In the genomic region with DNA sequence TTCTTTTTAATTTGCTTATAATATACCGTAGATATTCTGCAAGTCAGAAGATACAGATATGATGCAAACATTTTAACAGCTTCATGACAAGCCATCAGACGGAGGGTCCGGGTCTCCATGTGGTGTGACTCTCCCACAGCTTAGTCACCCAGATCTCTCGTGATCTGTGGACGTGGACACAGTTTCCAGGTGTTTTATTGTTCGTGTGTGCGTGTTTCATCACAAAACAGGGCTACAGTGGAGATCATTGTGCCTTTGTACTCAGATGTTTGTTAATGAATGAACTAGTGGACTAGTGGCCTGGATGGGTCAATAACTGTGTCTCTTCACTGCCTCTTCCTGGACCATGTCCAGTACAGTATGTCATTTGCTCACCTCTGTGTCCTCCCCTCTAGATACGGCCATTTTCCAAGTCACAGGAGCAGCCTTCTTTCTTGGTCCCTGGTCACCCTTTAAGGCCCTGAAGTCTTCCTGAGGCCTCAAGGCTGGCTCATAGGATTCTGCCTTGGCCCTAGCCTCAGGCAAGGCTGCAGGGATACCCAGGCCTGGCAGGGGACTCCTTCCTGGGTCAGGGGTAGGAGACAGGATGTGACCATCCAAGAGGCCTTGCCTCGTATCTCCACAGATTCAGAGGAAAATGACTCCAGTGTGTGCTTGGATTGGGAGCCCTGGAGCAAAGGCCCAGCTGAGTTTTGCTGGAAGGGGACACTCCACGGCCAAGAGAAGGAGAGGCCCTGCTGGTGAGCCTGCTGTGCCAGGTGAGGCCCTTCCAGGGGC, we compare ENCODE assay signal across 1 cellular context.
TF ChIP-seq lines count a peak whose summit lies in the region.

No MANE protein-coding gene starts in this region.

TF ChIP-seq in HepG2, 621 proteins besides CTCF, POLR2A, EP300 and RAD21 (continued from another document and continues in another):
- TF ChIP-seq HMG20A (CRISPR knock-in tag; IDR thresholded peaks at IDR 0.05; ENCODE audit: borderline replicate concordance) (peak; percentile 92), CENPX (CRISPR knock-in tag; IDR thresholded peaks at IDR 0.05) (no peak), ZNF235 (CRISPR knock-in tag; IDR thresholded peaks at IDR 0.05; ENCODE audit: borderline replicate concordance) (no peak; the same call in 1 of the 2 replicates), MED1 (CRISPR knock-in tag; IDR thresholded peaks at IDR 0.05) (peak; percentile 83), SIX4 (CRISPR knock-in tag; IDR thresholded peaks at IDR 0.05) (0 out of 2 replicates have a peak, but pooled peaks have one; percentile 31), IRF2 (CRISPR knock-in tag; IDR thresholded peaks at IDR 0.05) (peak; percentile 81), ZC3H4 (CRISPR knock-in tag; IDR thresholded peaks at IDR 0.05; ENCODE audit: borderline replicate concordance) (no peak), ESRRA (CRISPR knock-in tag; IDR thresholded peaks at IDR 0.05; ENCODE audit: low read depth) (peak; percentile 95), ZNF792 (CRISPR knock-in tag; IDR thresholded peaks at IDR 0.05) (peak; percentile 82; the same call in 1 of the 2 replicates), NFKB2 (CRISPR knock-in tag; IDR thresholded peaks at IDR 0.05; ENCODE audit: borderline replicate concordance) (peak; percentile 65; the same call in 1 of the 2 replicates), SP2 (CRISPR knock-in tag; IDR thresholded peaks at IDR 0.05) (peak; percentile 48; the same call in 1 of the 2 replicates), ZNF484 (CRISPR knock-in tag; IDR thresholded peaks at IDR 0.05; ENCODE audit: borderline replicate concordance, low read depth) (no peak), ZNF563 (CRISPR knock-in tag; IDR thresholded peaks at IDR 0.05) (peak; percentile 61), PHF21A (CRISPR knock-in tag; IDR thresholded peaks at IDR 0.05) (0 out of 2 replicates have a peak, but pooled peaks have one; percentile 37), ZSCAN21 (CRISPR knock-in tag; IDR thresholded peaks at IDR 0.05; ENCODE audit: borderline replicate concordance) (0 out of 2 replicates have a peak, but pooled peaks have one; percentile 21), ZBTB21 (CRISPR knock-in tag; IDR thresholded peaks at IDR 0.05) (no peak; the same call in 1 of the 2 replicates), AGO2 (optimal IDR thresholded peaks at IDR 0.05; ENCODE audit: low read depth, low read length) (no peak), NCOA5 (CRISPR knock-in tag; IDR thresholded peaks at IDR 0.05) (no peak), ARID2 (CRISPR knock-in tag; IDR thresholded peaks at IDR 0.05; ENCODE audit: borderline replicate concordance) (peak; percentile 34), ONECUT2 (CRISPR knock-in tag; IDR thresholded peaks at IDR 0.05) (peak; percentile 90), ZFP90 (CRISPR knock-in tag; IDR thresholded peaks at IDR 0.05; ENCODE audit: borderline replicate concordance) (0 out of 2 replicates have a peak, but pooled peaks have one; percentile 45), REL (CRISPR knock-in tag; conservative IDR thresholded peaks at IDR 0.05) (no peak), TMF1 (CRISPR knock-in tag; IDR thresholded peaks at IDR 0.05; ENCODE audit: low read depth) (peak; percentile 89), SALL2 (CRISPR knock-in tag; IDR thresholded peaks at IDR 0.05) (peak; percentile 76; the same call in 1 of the 2 replicates), CEBPG (CRISPR knock-in tag; IDR thresholded peaks at IDR 0.05) (peak; percentile 88), ZNF234 (CRISPR knock-in tag; conservative IDR thresholded peaks at IDR 0.05) (0 out of 2 replicates have a peak, but pooled peaks have one; percentile 14), HOXA9 (CRISPR knock-in tag; IDR thresholded peaks at IDR 0.05; ENCODE audit: borderline replicate concordance) (no peak; the same call in 1 of the 2 replicates)
- TF ChIP-seq, protein P1, sequence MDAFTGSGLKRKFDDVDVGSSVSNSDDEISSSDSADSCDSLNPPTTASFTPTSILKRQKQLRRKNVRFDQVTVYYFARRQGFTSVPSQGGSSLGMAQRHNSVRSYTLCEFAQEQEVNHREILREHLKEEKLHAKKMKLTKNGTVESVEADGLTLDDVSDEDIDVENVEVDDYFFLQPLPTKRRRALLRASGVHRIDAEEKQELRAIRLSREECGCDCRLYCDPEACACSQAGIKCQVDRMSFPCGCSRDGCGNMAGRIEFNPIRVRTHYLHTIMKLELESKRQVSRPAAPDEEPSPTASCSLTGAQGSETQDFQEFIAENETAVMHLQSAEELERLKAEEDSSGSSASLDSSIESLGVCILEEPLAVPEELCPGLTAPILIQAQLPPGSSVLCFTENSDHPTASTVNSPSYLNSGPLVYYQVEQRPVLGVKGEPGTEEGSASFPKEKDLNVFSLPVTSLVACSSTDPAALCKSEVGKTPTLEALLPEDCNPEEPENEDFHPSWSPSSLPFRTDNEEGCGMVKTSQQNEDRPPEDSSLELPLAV (CRISPR knock-in tag; conservative IDR thresholded peaks at IDR 0.05; ENCODE audit: low read depth), result no peak
- TF ChIP-seq, protein P2, sequence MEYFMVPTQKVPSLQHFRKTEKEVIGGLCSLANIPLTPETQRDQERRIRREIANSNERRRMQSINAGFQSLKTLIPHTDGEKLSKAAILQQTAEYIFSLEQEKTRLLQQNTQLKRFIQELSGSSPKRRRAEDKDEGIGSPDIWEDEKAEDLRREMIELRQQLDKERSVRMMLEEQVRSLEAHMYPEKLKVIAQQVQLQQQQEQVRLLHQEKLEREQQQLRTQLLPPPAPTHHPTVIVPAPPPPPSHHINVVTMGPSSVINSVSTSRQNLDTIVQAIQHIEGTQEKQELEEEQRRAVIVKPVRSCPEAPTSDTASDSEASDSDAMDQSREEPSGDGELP (IDR thresholded peaks at IDR 0.05; ENCODE audit: borderline replicate concordance, low read depth), result peak; percentile 84; the same call in 1 of the 2 replicates
- TF ChIP-seq, protein P3, sequence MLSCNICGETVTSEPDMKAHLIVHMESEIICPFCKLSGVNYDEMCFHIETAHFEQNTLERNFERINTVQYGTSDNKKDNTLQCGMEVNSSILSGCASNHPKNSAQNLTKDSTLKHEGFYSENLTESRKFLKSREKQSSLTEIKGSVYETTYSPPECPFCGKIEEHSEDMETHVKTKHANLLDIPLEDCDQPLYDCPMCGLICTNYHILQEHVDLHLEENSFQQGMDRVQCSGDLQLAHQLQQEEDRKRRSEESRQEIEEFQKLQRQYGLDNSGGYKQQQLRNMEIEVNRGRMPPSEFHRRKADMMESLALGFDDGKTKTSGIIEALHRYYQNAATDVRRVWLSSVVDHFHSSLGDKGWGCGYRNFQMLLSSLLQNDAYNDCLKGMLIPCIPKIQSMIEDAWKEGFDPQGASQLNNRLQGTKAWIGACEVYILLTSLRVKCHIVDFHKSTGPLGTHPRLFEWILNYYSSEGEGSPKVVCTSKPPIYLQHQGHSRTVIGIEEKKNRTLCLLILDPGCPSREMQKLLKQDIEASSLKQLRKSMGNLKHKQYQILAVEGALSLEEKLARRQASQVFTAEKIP (CRISPR knock-in tag; IDR thresholded peaks at IDR 0.05; ENCODE audit: borderline replicate concordance), result no peak
- TF ChIP-seq, protein P4, sequence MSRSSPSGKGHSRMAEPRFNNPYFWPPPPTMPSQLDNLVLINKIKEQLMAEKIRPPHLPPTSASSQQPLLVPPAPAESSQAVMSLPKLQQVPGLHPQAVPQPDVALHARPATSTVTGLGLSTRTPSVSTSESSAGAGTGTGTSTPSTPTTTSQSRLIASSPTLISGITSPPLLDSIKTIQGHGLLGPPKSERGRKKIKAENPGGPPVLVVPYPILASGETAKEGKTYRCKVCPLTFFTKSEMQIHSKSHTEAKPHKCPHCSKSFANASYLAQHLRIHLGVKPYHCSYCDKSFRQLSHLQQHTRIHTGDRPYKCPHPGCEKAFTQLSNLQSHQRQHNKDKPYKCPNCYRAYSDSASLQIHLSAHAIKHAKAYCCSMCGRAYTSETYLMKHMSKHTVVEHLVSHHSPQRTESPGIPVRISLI (CRISPR knock-in tag; IDR thresholded peaks at IDR 0.05; ENCODE audit: borderline replicate concordance), result peak; percentile 64; the same call in 1 of the 2 replicates
- TF ChIP-seq, protein P5, sequence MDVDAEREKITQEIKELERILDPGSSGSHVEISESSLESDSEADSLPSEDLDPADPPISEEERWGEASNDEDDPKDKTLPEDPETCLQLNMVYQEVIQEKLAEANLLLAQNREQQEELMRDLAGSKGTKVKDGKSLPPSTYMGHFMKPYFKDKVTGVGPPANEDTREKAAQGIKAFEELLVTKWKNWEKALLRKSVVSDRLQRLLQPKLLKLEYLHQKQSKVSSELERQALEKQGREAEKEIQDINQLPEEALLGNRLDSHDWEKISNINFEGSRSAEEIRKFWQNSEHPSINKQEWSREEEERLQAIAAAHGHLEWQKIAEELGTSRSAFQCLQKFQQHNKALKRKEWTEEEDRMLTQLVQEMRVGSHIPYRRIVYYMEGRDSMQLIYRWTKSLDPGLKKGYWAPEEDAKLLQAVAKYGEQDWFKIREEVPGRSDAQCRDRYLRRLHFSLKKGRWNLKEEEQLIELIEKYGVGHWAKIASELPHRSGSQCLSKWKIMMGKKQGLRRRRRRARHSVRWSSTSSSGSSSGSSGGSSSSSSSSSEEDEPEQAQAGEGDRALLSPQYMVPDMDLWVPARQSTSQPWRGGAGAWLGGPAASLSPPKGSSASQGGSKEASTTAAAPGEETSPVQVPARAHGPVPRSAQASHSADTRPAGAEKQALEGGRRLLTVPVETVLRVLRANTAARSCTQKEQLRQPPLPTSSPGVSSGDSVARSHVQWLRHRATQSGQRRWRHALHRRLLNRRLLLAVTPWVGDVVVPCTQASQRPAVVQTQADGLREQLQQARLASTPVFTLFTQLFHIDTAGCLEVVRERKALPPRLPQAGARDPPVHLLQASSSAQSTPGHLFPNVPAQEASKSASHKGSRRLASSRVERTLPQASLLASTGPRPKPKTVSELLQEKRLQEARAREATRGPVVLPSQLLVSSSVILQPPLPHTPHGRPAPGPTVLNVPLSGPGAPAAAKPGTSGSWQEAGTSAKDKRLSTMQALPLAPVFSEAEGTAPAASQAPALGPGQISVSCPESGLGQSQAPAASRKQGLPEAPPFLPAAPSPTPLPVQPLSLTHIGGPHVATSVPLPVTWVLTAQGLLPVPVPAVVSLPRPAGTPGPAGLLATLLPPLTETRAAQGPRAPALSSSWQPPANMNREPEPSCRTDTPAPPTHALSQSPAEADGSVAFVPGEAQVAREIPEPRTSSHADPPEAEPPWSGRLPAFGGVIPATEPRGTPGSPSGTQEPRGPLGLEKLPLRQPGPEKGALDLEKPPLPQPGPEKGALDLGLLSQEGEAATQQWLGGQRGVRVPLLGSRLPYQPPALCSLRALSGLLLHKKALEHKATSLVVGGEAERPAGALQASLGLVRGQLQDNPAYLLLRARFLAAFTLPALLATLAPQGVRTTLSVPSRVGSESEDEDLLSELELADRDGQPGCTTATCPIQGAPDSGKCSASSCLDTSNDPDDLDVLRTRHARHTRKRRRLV (CRISPR knock-in tag; IDR thresholded peaks at IDR 0.05), result peak; percentile 78; the same call in 1 of the 2 replicates
- TF ChIP-seq, protein P6, sequence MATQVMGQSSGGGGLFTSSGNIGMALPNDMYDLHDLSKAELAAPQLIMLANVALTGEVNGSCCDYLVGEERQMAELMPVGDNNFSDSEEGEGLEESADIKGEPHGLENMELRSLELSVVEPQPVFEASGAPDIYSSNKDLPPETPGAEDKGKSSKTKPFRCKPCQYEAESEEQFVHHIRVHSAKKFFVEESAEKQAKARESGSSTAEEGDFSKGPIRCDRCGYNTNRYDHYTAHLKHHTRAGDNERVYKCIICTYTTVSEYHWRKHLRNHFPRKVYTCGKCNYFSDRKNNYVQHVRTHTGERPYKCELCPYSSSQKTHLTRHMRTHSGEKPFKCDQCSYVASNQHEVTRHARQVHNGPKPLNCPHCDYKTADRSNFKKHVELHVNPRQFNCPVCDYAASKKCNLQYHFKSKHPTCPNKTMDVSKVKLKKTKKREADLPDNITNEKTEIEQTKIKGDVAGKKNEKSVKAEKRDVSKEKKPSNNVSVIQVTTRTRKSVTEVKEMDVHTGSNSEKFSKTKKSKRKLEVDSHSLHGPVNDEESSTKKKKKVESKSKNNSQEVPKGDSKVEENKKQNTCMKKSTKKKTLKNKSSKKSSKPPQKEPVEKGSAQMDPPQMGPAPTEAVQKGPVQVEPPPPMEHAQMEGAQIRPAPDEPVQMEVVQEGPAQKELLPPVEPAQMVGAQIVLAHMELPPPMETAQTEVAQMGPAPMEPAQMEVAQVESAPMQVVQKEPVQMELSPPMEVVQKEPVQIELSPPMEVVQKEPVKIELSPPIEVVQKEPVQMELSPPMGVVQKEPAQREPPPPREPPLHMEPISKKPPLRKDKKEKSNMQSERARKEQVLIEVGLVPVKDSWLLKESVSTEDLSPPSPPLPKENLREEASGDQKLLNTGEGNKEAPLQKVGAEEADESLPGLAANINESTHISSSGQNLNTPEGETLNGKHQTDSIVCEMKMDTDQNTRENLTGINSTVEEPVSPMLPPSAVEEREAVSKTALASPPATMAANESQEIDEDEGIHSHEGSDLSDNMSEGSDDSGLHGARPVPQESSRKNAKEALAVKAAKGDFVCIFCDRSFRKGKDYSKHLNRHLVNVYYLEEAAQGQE (IDR thresholded peaks at IDR 0.05; ENCODE audit: borderline replicate concordance in 1 of 2, low read depth in 1 of 2, low read length in 2 of 2), result peak in 1 of 2 experiments; percentile 25; a peak in 1 of 4 replicates
- TF ChIP-seq, protein P7, sequence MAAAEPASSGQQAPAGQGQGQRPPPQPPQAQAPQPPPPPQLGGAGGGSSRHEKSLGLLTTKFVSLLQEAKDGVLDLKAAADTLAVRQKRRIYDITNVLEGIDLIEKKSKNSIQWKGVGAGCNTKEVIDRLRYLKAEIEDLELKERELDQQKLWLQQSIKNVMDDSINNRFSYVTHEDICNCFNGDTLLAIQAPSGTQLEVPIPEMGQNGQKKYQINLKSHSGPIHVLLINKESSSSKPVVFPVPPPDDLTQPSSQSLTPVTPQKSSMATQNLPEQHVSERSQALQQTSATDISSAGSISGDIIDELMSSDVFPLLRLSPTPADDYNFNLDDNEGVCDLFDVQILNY (CRISPR knock-in tag; conservative IDR thresholded peaks at IDR 0.05), result no peak
